Comparison of ENCODE assay signal across 24 cellular contexts in the genomic region with DNA sequence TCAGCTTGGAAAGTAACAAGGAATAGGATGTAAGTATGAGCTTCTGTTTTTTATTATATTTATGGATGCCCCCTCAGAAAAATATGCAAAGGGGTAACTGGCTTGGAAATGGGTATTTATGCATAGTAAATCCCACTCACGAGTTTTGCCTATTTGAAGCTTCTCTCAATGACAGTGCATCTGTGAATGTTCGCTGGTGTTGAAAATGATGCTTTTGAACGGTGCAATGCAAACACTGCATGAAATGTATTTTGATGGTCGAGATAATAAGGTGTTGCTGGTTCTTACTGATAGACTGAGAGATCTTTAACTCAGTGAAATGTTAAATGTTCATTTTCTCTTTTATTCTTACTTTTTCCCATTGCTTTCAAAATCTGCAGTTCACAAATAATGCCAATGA. TPM values are rescaled to one million over a fixed set of nuclear protein-coding genes. Genes with fewer than 3 reads are reported as not detected.
DNase-seq lines count a peak whose midpoint lies in the region; ATAC-seq and FAIRE-seq lines count a peak whose summit lies in the region.
"Had no signal": no experiment of that assay in that cellular context is flagged by ENCODE, and none has a peak within 500 bp of the region (broad histone marks: within the 10 kb centered on the region; RNA-seq: fewer than 3 reads in every experiment).

No MANE protein-coding gene starts in this region.

- no peaks in the 10 kb centered on the region for H3K9me3 Mint-ChIP-seq in activated naive CD8-positive, alpha-beta T cell (ENCODE audit: low read depth)
- H3K9me3 Mint-ChIP-seq in activated naive CD8-positive, alpha-beta T cell treated with anti-CD3 and anti-CD28 coated beads, Interleukin-2, amount 50 U/mL, for 24 hours, result no peaks in the 10 kb centered on the region
- no peaks in the 10 kb centered on the region for H3K9me3 Mint-ChIP-seq in central memory CD8-positive, alpha-beta T cell
- H3K9me3 Mint-ChIP-seq: CD14-positive monocyte; CD4-positive, alpha-beta T cell; CD8-positive, alpha-beta memory T cell; GM23338 had no signal

- FAIRE-seq in HTR-8/SVneo (lab: Jason Lieb, UNC) (peak; percentile 26), small intestine (lab: Jason Lieb, UNC) (no peak)
- FAIRE-seq: A204.1, D721Med, GM12891, GM18507 had no signal

- H3K27ac ChIP-seq in trophoblast cell (ENCODE audit: low read depth, low read length), result no peak overlapping the region
- H3K27ac ChIP-seq in small intestine (ENCODE audit: low read depth in 1 of 2, low read length in 1 of 2), result no peak overlapping the region
- H3K27ac ChIP-seq: 22Rv1; BLaER1 treated with 17β-estradiol and CSF1 and Interleukin-3, amounts not matched to agents 10 nM and 100 nM had no signal

- no peak overlapping the region for H3K18ac ChIP-seq in trophoblast cell (ENCODE audit: low read length)

- H3K9ac ChIP-seq in trophoblast cell (ENCODE audit: low read length), result no peak overlapping the region
- H3K9ac ChIP-seq: BLaER1 treated with 17β-estradiol and CSF1 and Interleukin-3, amounts not matched to agents 10 nM and 100 nM had no signal

- H3K4me1 ChIP-seq in trophoblast cell (ENCODE audit: control insufficient read depth in 1 of 2, insufficient read depth in 2 of 2, low read length in 2 of 2) (no peaks in the 10 kb centered on the region), small intestine (ENCODE audit: control insufficient read depth in 2 of 2, insufficient read depth in 1 of 2, low read depth in 1 of 2, low read length in 1 of 2) (no peaks in the 10 kb centered on the region)
- H3K4me1 ChIP-seq: BE2C; BLaER1 treated with 17β-estradiol and CSF1 and Interleukin-3, amounts not matched to agents 10 nM and 100 nM; HAP-1 had no signal

- no peak overlapping the region for H2BK12ac ChIP-seq in trophoblast cell (ENCODE audit: low read length)

- H2AK5ac ChIP-seq in trophoblast cell (ENCODE audit: low read length), result no peak overlapping the region

- no peaks in the 10 kb centered on the region for H3K27me3 Mint-ChIP-seq in activated naive CD8-positive, alpha-beta T cell
- no peaks in the 10 kb centered on the region for H3K27me3 Mint-ChIP-seq in activated naive CD8-positive, alpha-beta T cell treated with anti-CD3 and anti-CD28 coated beads, Interleukin-2, amount 50 U/mL, for 24 hours
- H3K27me3 Mint-ChIP-seq in central memory CD8-positive, alpha-beta T cell, result no peaks in the 10 kb centered on the region
- H3K27me3 Mint-ChIP-seq: CD4-positive, alpha-beta T cell; CD8-positive, alpha-beta memory T cell had no signal

- H3K79me2 ChIP-seq in trophoblast cell (ENCODE audit: control insufficient read depth, insufficient read depth, low read length, poor library complexity), result no peaks in the 10 kb centered on the region

- H4K12ac ChIP-seq in trophoblast cell (ENCODE audit: low read depth, low read length), result no peak overlapping the region

- H2BK120ac ChIP-seq in trophoblast cell (ENCODE audit: insufficient read depth, low read length, poor library complexity), result no peak overlapping the region

- H4K8ac ChIP-seq in trophoblast cell (ENCODE audit: low read depth, low read length), result no peak overlapping the region

- H3K4me3 Mint-ChIP-seq in activated naive CD8-positive, alpha-beta T cell, result no peak overlapping the region
- H3K4me3 Mint-ChIP-seq in activated naive CD8-positive, alpha-beta T cell treated with anti-CD3 and anti-CD28 coated beads, Interleukin-2, amount 50 U/mL, for 24 hours, result no peak overlapping the region
- no peak overlapping the region for H3K4me3 Mint-ChIP-seq in central memory CD8-positive, alpha-beta T cell
- H3K4me3 Mint-ChIP-seq: CD14-positive monocyte; CD4-positive, alpha-beta T cell; CD8-positive, alpha-beta memory T cell; GM23338 had no signal

- no peak overlapping the region for H3K23ac ChIP-seq in trophoblast cell (ENCODE audit: low read length)

- H3K4me3 ChIP-seq in trophoblast cell (ENCODE audit: low read depth, low read length) (no peak overlapping the region), small intestine (ENCODE audit: low read depth in 1 of 2, low read length in 2 of 2) (no peak overlapping the region)
- H3K4me3 ChIP-seq: BLaER1 treated with 17β-estradiol and CSF1 and Interleukin-3, amounts not matched to agents 10 nM and 100 nM; GM23338; HAP-1 had no signal

- H3K4ac ChIP-seq in trophoblast cell (ENCODE audit: low read depth, low read length), result no peak overlapping the region

- no peaks in the 10 kb centered on the region for H3K9me3 ChIP-seq in trophoblast cell (ENCODE audit: insufficient read depth, low read depth, low read length)
- H3K9me3 ChIP-seq in small intestine (ENCODE audit: control insufficient read depth, low read depth), result no peaks in the 10 kb centered on the region
- H3K9me3 ChIP-seq: BE2C; BLaER1 treated with 17β-estradiol and CSF1 and Interleukin-3, amounts not matched to agents 10 nM and 100 nM; HAP-1 had no signal

- H3K36me3 Mint-ChIP-seq in activated naive CD8-positive, alpha-beta T cell, result peaks cover 15% of the 10 kb centered on the region
- H3K36me3 Mint-ChIP-seq in activated naive CD8-positive, alpha-beta T cell treated with anti-CD3 and anti-CD28 coated beads, Interleukin-2, amount 50 U/mL, for 24 hours (ENCODE audit: low read depth), result peaks cover 36% of the 10 kb centered on the region
- H3K36me3 Mint-ChIP-seq in central memory CD8-positive, alpha-beta T cell (ENCODE audit: insufficient read depth), result peaks cover 77% of the 10 kb centered on the region

- no peaks in the 10 kb centered on the region for H3K79me1 ChIP-seq in trophoblast cell (ENCODE audit: low read length)

- peaks cover 3% of the 10 kb centered on the region for H3K4me1 Mint-ChIP-seq in activated naive CD8-positive, alpha-beta T cell (ENCODE audit: low read depth)
- H3K4me1 Mint-ChIP-seq in activated naive CD8-positive, alpha-beta T cell treated with anti-CD3 and anti-CD28 coated beads, Interleukin-2, amount 50 U/mL, for 24 hours, result no peaks in the 10 kb centered on the region
- peaks cover under 1% of the 10 kb centered on the region for H3K4me1 Mint-ChIP-seq in central memory CD8-positive, alpha-beta T cell
- H3K4me1 Mint-ChIP-seq: CD14-positive monocyte had no signal

- no peak overlapping the region for H2AFZ ChIP-seq in trophoblast cell (ENCODE audit: insufficient read depth, low read length, poor library complexity)
- H2AFZ ChIP-seq: GM23338 had no signal

- no peak overlapping the region for H3K4me2 ChIP-seq in trophoblast cell (ENCODE audit: low read length)
- H3K4me2 ChIP-seq: BLaER1 treated with 17β-estradiol and CSF1 and Interleukin-3, amounts not matched to agents 10 nM and 100 nM; GM23338 had no signal

- no peak for DNase-seq in activated naive CD8-positive, alpha-beta T cell treated with anti-CD3 and anti-CD28 coated beads, Interleukin-2, amount 50 U/mL, for 24 hours
- no peak for DNase-seq in HTR-8/SVneo (ENCODE audit: insufficient read length, low spot score)
- no peak for DNase-seq in central memory CD8-positive, alpha-beta T cell (ENCODE audit: low spot score in 2 of 2)
- DNase-seq in trophoblast cell, result peak; percentile 6 to 67
- DNase-seq in NCI-H187 (lab: John Stamatoyannopoulos, UW), result no peak
- DNase-seq in small intestine, result no peak
- no peak for DNase-seq in AG08396 (ENCODE audit: low spot score)
- DNase-seq: AML-193; BE2C; CD4-positive, alpha-beta T cell; CD8-positive, alpha-beta memory T cell; DMS53; DMS79 treated with DMSO at 0.1 percent for 48 hours; GF-D8 had no signal

- H4K91ac ChIP-seq in trophoblast cell (ENCODE audit: low read depth, low read length), result no peak overlapping the region

- H3K14ac ChIP-seq in trophoblast cell (ENCODE audit: low read length), result no peak overlapping the region

- H2BK5ac ChIP-seq in trophoblast cell (ENCODE audit: low read depth, low read length, poor library complexity), result no peak overlapping the region

- no peak for ATAC-seq in activated naive CD8-positive, alpha-beta T cell treated with anti-CD3 and anti-CD28 coated beads, Interleukin-2, amount 50 U/mL, for 24 hours
- ATAC-seq in central memory CD8-positive, alpha-beta T cell (replicated peaks; ENCODE audit: extremely low read depth, poor library complexity, severe bottlenecking), result no peak
- ATAC-seq: GM23338 had no signal

- H3K27me3 ChIP-seq in trophoblast cell (ENCODE audit: insufficient read depth, low read length) (no peaks in the 10 kb centered on the region), small intestine (ENCODE audit: control insufficient read depth in 2 of 2, insufficient read depth in 2 of 2, low read length in 2 of 2) (no peaks in the 10 kb centered on the region)
- H3K27me3 ChIP-seq: BE2C; BLaER1 treated with 17β-estradiol and CSF1 and Interleukin-3, amounts not matched to agents 10 nM and 100 nM had no signal

- no CpG with 5 or more reads among the region's 4 CpGs for WGBS in trophoblast cell (ENCODE audit: extremely low coverage, insufficient coverage, insufficient read length)
- 94 to 97% (median 94%) methylated on average over 4 of the region's 4 CpGs for WGBS in small intestine, 3 donors

- H3K36me3 ChIP-seq in trophoblast cell (ENCODE audit: control insufficient read depth in 1 of 2, insufficient read depth in 2 of 2, low read length in 2 of 2), result peaks cover 18 to 33% of the 10 kb centered on the region in 2 experiments
- peaks cover 19 to 26% of the 10 kb centered on the region in 2 donors for H3K36me3 ChIP-seq in small intestine (ENCODE audit: control insufficient read depth in 2 of 2, insufficient read depth in 2 of 2, low read length in 2 of 2)

- H3K27ac Mint-ChIP-seq in activated naive CD8-positive, alpha-beta T cell, result peak overlapping the region; percentile 1
- no peak overlapping the region for H3K27ac Mint-ChIP-seq in activated naive CD8-positive, alpha-beta T cell treated with anti-CD3 and anti-CD28 coated beads, Interleukin-2, amount 50 U/mL, for 24 hours
- H3K27ac Mint-ChIP-seq in central memory CD8-positive, alpha-beta T cell (ENCODE audit: low read depth), result peak overlapping the region; percentile 29
- H3K27ac Mint-ChIP-seq: GM23338 had no signal

RNA-seq across cellular contexts. Expression of a gene that starts 36.0 kb away (rescaled TPM):
- 49.1 and 51.7 TPM in 2 replicates for polyA plus RNA-seq in trophoblast cell (2013)
- polyA plus RNA-seq in small intestine, result 10 to 100 TPM; 24.4 to 38.5 (median 32.4) TPM

RNA-seq across cellular contexts. Expression of a gene that starts 42.0 kb away (rescaled TPM):
- polyA plus RNA-seq in trophoblast cell (2013), result 107 and 110 TPM in 2 replicates
- 10 to 100 TPM; 25.1 to 42.4 (median 38.9) TPM for polyA plus RNA-seq in small intestine

Comparison
In these comparisons a context has a peak if more than half of its experiments do, and no peak if none do; other contexts are left out.
1. DNase-seq: peak in trophoblast cell (2 of 2); none in activated naive CD8-positive, alpha-beta T cell treated with anti-CD3 and anti-CD28 coated beads, Interleukin-2, amount 50 U/mL, for 24 hours (single experiment), HTR-8/SVneo (single experiment), central memory CD8-positive, alpha-beta T cell (0 of 2), NCI-H187 (0 of 2), small intestine (single experiment) and AG08396 (single experiment).